Comparison of ENCODE assay signal across 16 cellular contexts in genomic region chr1:111402083-111402482, GRCh38.
"Had no signal": no experiment of that assay in that cellular context is flagged by ENCODE, and none has a peak within 500 bp of the region (broad histone marks: within the 10 kb centered on the region; RNA-seq: fewer than 3 reads in every experiment).

No MANE protein-coding gene starts in this region.

- H3K27me3 Mint-ChIP-seq: activated naive CD8-positive, alpha-beta T cell; memory B cell; progenitor cell of endocrine pancreas had no signal

- H3K4me3 Mint-ChIP-seq: activated naive CD8-positive, alpha-beta T cell; memory B cell; neural crest cell had no signal

- H3K4me1 Mint-ChIP-seq: neural crest cell had no signal

- H3K36me3 Mint-ChIP-seq: memory B cell had no signal

- DNase-seq: activated CD8-positive, alpha-beta memory T cell treated with anti-CD3 and anti-CD28 coated beads for 24 hours; activated CD8-positive, alpha-beta memory T cell treated with anti-CD3 and anti-CD28 coated beads, Interleukin-2, amount 50 U/mL, for 48 hours; amygdala; dermis blood vessel endothelial cell; effector memory CD4-positive, alpha-beta T cell; SHP77; SK-N-SH; stomach; T-helper 9 cell; trophoblast cell had no signal

- H3K9me3 ChIP-seq: SK-N-SH, stomach, vagina had no signal

- H3K27ac Mint-ChIP-seq: activated naive CD8-positive, alpha-beta T cell; activated T-helper 2 cell treated with anti-CD3 and anti-CD28 coated beads, Interferon-gamma antibody, Interleukin-2, Interleukin-4, amounts not matched to agents 10 μg/mL and 5 μg/mL and 100 μg/mL, durations not matched to agents 14 hours and 24 hours and 36 hours; memory B cell; progenitor cell of endocrine pancreas had no signal
